In the genomic region with DNA sequence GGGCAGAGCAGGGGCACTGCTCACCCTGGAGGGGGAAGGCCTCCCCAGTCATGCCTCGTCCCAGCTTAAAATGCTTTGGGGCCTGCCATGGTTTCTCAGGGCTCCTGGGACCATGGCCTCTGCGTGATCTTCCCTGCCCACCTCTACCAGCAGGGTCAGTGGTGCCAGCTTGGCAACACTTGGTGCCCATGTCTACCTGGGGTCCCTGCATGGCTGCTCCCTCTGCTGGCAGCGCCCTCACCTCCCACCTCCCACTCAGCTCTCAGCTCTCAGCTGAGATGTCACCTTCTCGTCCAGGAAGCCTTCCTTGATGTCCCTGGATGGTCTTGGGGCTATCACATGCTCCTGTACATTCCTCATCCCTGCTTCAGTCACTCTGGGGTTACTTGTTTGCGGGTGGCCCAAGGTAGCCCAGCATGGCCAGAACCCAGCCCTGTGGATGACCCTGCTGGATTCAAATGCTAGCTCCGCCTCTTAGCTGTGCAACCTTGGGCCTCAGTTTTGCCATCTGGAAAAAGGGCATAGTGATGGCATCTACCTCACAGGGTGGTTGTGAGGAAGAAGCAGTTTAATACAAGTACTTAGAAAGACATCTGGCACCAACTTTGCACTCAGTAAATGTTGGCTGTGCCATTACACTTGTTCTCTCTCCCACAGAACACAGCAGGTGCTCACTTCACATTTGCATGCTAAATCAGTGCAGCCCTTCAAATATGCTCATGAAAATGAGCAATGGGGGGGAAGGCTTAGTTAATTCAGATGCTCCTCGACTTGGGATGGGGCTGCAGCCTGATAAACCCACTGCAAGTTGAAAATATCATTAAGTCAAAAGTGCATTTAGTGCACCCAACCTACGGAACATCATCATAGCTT, we compare ENCODE assay signal across 11 cellular contexts. TPM values are rescaled to one million over a fixed set of nuclear protein-coding genes. Genes with fewer than 3 reads are reported as not detected.
A peak's percentile ranks its signal among the peaks of the same experiment; 100 is the strongest.
DNase-seq lines count a peak whose midpoint lies in the region; ATAC-seq and TF ChIP-seq lines count a peak whose summit lies in the region.
"Had no signal": no experiment of that assay in that cellular context is flagged by ENCODE, and none has a peak within 500 bp of the region (broad histone marks: within the 10 kb centered on the region; RNA-seq: fewer than 3 reads in every experiment).

No MANE protein-coding gene starts in this region.

- H3K4me3 ChIP-seq in BE2C (ENCODE audit: low read depth, low read length) (no peak overlapping the region), liver (ENCODE audit: low read depth in 1 of 3, low read length in 3 of 3) (no peak overlapping the region), esophagus muscularis mucosa (no peak overlapping the region)

- TF ChIP-seq EP300 in esophagus muscularis mucosa (IDR thresholded peaks at IDR 0.05), result no peak

- H3K27ac ChIP-seq in liver (ENCODE audit: low read depth in 1 of 2, low read length in 2 of 2), result peak overlapping the region; percentile 74 to 84
- peak overlapping the region in 1 of 4 donors; percentile 11 for H3K27ac ChIP-seq in esophagus muscularis mucosa (replicated peaks in 1 of 4)

- peak in 1 of 2 donors; percentile 11 for TF ChIP-seq RAD21 in liver (IDR thresholded peaks at IDR 0.05)

- ATAC-seq in HG02678 (IDR thresholded peaks at IDR 0.05; ENCODE audit: unreplicated experiment), result no peak
- ATAC-seq: activated CD8-positive, alpha-beta memory T cell treated with anti-CD3 and anti-CD28 coated beads, Interleukin-2, amount 10 ng/mL, durations not matched to agents 7 days and 5 days had no signal

- H3K27me3 ChIP-seq in BE2C (no peaks in the 10 kb centered on the region), liver (ENCODE audit: control insufficient read depth in 4 of 4, insufficient read depth in 4 of 4, low read length in 3 of 4) (no peaks in the 10 kb centered on the region), esophagus muscularis mucosa (no peaks in the 10 kb centered on the region)

- peak overlapping the region in 1 of 2 donors; percentile 28 for H3K9ac ChIP-seq in liver (ENCODE audit: low read depth in 1 of 2, low read length in 2 of 2)

- intact Hi-C loops in esophagus muscularis mucosa (cut with DNase I), result loop anchor here (5.0 to 10.0 kb wide), 2 partner anchors 79 to 152 kb away; no protein-coding TSS in a partner anchor

- no peak for DNase-seq in BE2C
- no peak for DNase-seq in GM10266 (ENCODE audit: extremely low spot score)
- DNase-seq in UCSD-AML1 (lab: John Stamatoyannopoulos, UW; ENCODE audit: unreplicated experiment), result peak; percentile 31
- DNase-seq in esophagus muscularis mucosa (ENCODE audit: extremely low spot score), result no peak
- DNase-seq in 8988T, result no peak
- DNase-seq: activated CD8-positive, alpha-beta memory T cell treated with anti-CD3 and anti-CD28 coated beads, Interleukin-2, amount 10 ng/mL, durations not matched to agents 7 days and 5 days; kidney; occipital lobe; SW 1271 had no signal

- 90% methylated on average over 8 of the region's 8 CpGs for WGBS in liver
- 80% methylated on average over 8 of the region's 8 CpGs for WGBS in esophagus muscularis mucosa

- no peaks in the 10 kb centered on the region for H3K36me3 ChIP-seq in BE2C
- H3K36me3 ChIP-seq in liver (ENCODE audit: control insufficient read depth in 4 of 4, insufficient read depth in 3 of 4, low read depth in 1 of 4, low read length in 3 of 4), result no peaks in the 10 kb centered on the region
- H3K36me3 ChIP-seq in esophagus muscularis mucosa, result no peaks in the 10 kb centered on the region

- TF ChIP-seq CTCF in BE2C (IDR thresholded peaks at IDR 0.05; ENCODE audit: low read depth, low read length), result peak; percentile 27
- TF ChIP-seq CTCF in GM10266 (IDR thresholded peaks at IDR 0.05; ENCODE audit: control insufficient read depth, insufficient read depth, low read depth, missing control alignments), result peak; percentile 26
- TF ChIP-seq CTCF in liver (IDR thresholded peaks at IDR 0.05; ENCODE audit: low read depth, low read length, missing input control), result peak; percentile 15
- no peak for TF ChIP-seq CTCF in esophagus muscularis mucosa (IDR thresholded peaks at IDR 0.05)

- H3K9me3 ChIP-seq in BE2C (no peaks in the 10 kb centered on the region), liver (ENCODE audit: control insufficient read depth in 4 of 4, low read length in 3 of 4) (no peaks in the 10 kb centered on the region), esophagus muscularis mucosa (no peaks in the 10 kb centered on the region)

- no peak for TF ChIP-seq POLR2A in esophagus muscularis mucosa (IDR thresholded peaks at IDR 0.05; ENCODE audit: low read depth)

- H3K4me1 ChIP-seq in BE2C (no peaks in the 10 kb centered on the region), liver (ENCODE audit: control insufficient read depth in 4 of 4, insufficient read depth in 4 of 4, low read length in 3 of 4) (peaks cover 17 to 46% (median 33%) of the 10 kb centered on the region in 4 donors), esophagus muscularis mucosa (peaks cover 6 to 18% (median 12%) of the 10 kb centered on the region in 4 donors)

TF ChIP-seq in liver, 16 proteins besides CTCF, POLR2A, EP300 and RAD21:
- TF ChIP-seq HNF4G (IDR thresholded peaks at IDR 0.05) (no peak), TAF1 (conservative IDR thresholded peaks at IDR 0.05) (no peak), YY1 (IDR thresholded peaks at IDR 0.05) (no peak)
- TF ChIP-seq, protein P1, sequence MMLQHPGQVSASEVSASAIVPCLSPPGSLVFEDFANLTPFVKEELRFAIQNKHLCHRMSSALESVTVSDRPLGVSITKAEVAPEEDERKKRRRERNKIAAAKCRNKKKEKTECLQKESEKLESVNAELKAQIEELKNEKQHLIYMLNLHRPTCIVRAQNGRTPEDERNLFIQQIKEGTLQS (IDR thresholded peaks at IDR 0.05), result no peak

RNA-seq across cellular contexts. Expression of gene PTPN1, which starts 53.5 kb away (rescaled TPM):
- 58.1 TPM for polyA plus RNA-seq in BE2C (2012; ENCODE audit: insufficient read depth, insufficient read length, low read depth)
- total RNA-seq in liver, result 1 to 10 TPM; 9.5 to 9.9 TPM
- 10 to 100 TPM in 1 of 2 donors, 1 to 10 TPM in 1; 5.8 to 10.6 TPM for polyA plus RNA-seq in liver
- 10 to 100 TPM; 21.2 to 49.0 (median 41.0) TPM for total RNA-seq in esophagus muscularis mucosa

Comparison
In these comparisons a context has a peak if more than half of its experiments do, and no peak if none do; other contexts are left out.
1. CTCF ChIP-seq: peak in BE2C (single experiment), GM10266 (single experiment) and liver (single experiment); none in esophagus muscularis mucosa (0 of 3).